7 cellular contexts compared by ENCODE assay signal in genomic region chr3:179604336-179605078, GRCh38. TPM values are rescaled to one million over a fixed set of nuclear protein-coding genes. Genes with fewer than 3 reads are reported as not detected.
DNase-seq lines count a peak whose midpoint lies in the region; ATAC-seq and TF ChIP-seq lines count a peak whose summit lies in the region.

MRPL47 (minus strand) TSS chr3:179604638; CDS start chr3:179604624, 14 bp downstream.
NDUFB5 (plus strand) TSS chr3:179604794; CDS start chr3:179604816, 22 bp downstream.

- TF ChIP-seq CTCF in hepatocyte (IDR thresholded peaks at IDR 0.05; ENCODE audit: poor library complexity): no peak

- H3K36me3 ChIP-seq in hepatocyte (replicated peaks; ENCODE audit: insufficient read depth, low read depth): no peaks in the 10 kb centered on the region

- H2AFZ ChIP-seq in hepatocyte: peak within 1 kb of the TSS; percentile 65

- H3K27me3 ChIP-seq in hepatocyte: no peaks in the 10 kb centered on the region

- H3K9me3 ChIP-seq in hepatocyte (ENCODE audit: low read depth): no peaks in the 10 kb centered on the region

- peaks cover 6% of the 10 kb centered on the region for H3K4me1 ChIP-seq in hepatocyte (ENCODE audit: insufficient read depth)

- H3K9me2 ChIP-seq in hepatocyte (replicated peaks; ENCODE audit: insufficient read depth): no peaks in the 10 kb centered on the region

- WGBS in hepatocyte (ENCODE audit: low lambda C conversion rate, missing lambda C conversion rate): 1% methylated on average over 45 of the region's 45 CpGs

- DNase-seq in NCI-H2081 (lab: John Stamatoyannopoulos, UW): peak; percentile 99 to 100
- peak; percentile 86 for DNase-seq in T1000 (lab: John Stamatoyannopoulos, UW)
- DNase-seq in astrocyte of the hippocampus (ENCODE audit: low read depth, low spot score): peak; percentile 98
- DNase-seq in hepatocyte (ENCODE audit: low spot score): peak; percentile 96
- DNase-seq in renal cortical epithelial cell (ENCODE audit: low read depth): peak; percentile 95

- peak within 1 kb of the TSS; percentile 80 for H3K4me2 ChIP-seq in hepatocyte

- ATAC-seq in GM18508 (IDR thresholded peaks at IDR 0.05; ENCODE audit: insufficient read depth, unreplicated experiment) (peak; percentile 95), HG03025 (IDR thresholded peaks at IDR 0.05; ENCODE audit: low FRiP score, unreplicated experiment) (peak; percentile 96)

- H3K4me3 ChIP-seq in hepatocyte: peak within 1 kb of the TSS; percentile 64

- H4K20me1 ChIP-seq in hepatocyte (ENCODE audit: insufficient read depth, poor library complexity, severe bottlenecking): no peaks in the 10 kb centered on the region

- peak within 1 kb of the TSS; percentile 94 for H3K27ac ChIP-seq in hepatocyte

- H3K79me2 ChIP-seq in hepatocyte: peaks cover 73% of the 10 kb centered on the region

RNA-seq across cellular contexts. Expression of gene MRPL47, which starts in this region (rescaled TPM):
- total RNA-seq in hepatocyte: 38.3 and 46.7 TPM in 2 replicates
- polyA plus RNA-seq in hepatocyte: 63.6 and 63.8 TPM in 2 replicates
- total RNA-seq in renal cortical epithelial cell: 29.7 and 40.1 TPM in 2 replicates

RNA-seq across cellular contexts. Expression of gene NDUFB5, which starts in this region (rescaled TPM):
- total RNA-seq in hepatocyte: 150 and 152 TPM in 2 replicates
- polyA plus RNA-seq in hepatocyte: 107 and 108 TPM in 2 replicates
- 133 and 171 TPM in 2 replicates for total RNA-seq in renal cortical epithelial cell

Comparison
In these comparisons a context has a peak if more than half of its experiments do, and no peak if none do; other contexts are left out.
1. Peak in every context shown above with its lines: DNase-seq, ATAC-seq, H3K4me3 ChIP-seq and H3K27ac ChIP-seq.